12 cellular contexts compared by ENCODE assay signal in genomic region chr3:45640091-45640507, GRCh38. TPM values are rescaled to one million over a fixed set of nuclear protein-coding genes. Genes with fewer than 3 reads are reported as not detected.
A peak's percentile ranks its signal among the peaks of the same experiment; 100 is the strongest.
DNase-seq lines count a peak whose midpoint lies in the region; ATAC-seq and TF ChIP-seq lines count a peak whose summit lies in the region.
"Had no signal": no experiment of that assay in that cellular context is flagged by ENCODE, and none has a peak within 500 bp of the region (broad histone marks: within the 10 kb centered on the region; RNA-seq: fewer than 3 reads in every experiment).

No MANE protein-coding gene starts in this region.

- no peak overlapping the region for H3K14ac ChIP-seq in IMR-90 (replicated peaks; ENCODE audit: low read depth, low read length)

- POLR2A ChIA-PET in IMR-90 (lab: Charles Lee; ENCODE audit: unreplicated experiment): no interaction called here

- ATAC-seq in IMR-90 (ENCODE audit: low read depth) (no peak), right lobe of liver (peak in 3 of 4 donors; percentile 4 to 39 (median 4)), GM18520 (IDR thresholded peaks at IDR 0.05; ENCODE audit: unreplicated experiment) (no peak)
- ATAC-seq: activated CD8-positive, alpha-beta memory T cell treated with anti-CD3 and anti-CD28 coated beads, Interleukin-2, amount 10 ng/mL, durations not matched to agents 7 days and 5 days; naive thymus-derived CD8-positive, alpha-beta T cell had no signal

- no CpG with 5 or more reads among the region's 1 CpG for WGBS in IMR-90 (ENCODE audit: extremely low coverage in 2 of 2, insufficient read length in 1 of 2), 2 experiments
- 63% methylated on average over 1 of the region's 1 CpG for WGBS in right lobe of liver (ENCODE audit: insufficient coverage, low coverage, low lambda C conversion rate, missing lambda C conversion rate)

- no peak overlapping the region for H2AK5ac ChIP-seq in IMR-90 (ENCODE audit: low read depth, low read length)

- BruUV-seq in IMR-90 (replicated peaks; lab: Mats Ljungman, UMichigan): no TSS peak

- no peak overlapping the region for H3K4me3 ChIP-seq in IMR-90 (ENCODE audit: insufficient read depth, low read depth, low read length)
- H3K4me3 ChIP-seq in right lobe of liver: no peak overlapping the region
- H3K4me3 ChIP-seq: smooth muscle cell had no signal

- 0 out of 2 replicates have a peak overlapping the region, but pooled peaks have one; percentile 2 for H3K23ac ChIP-seq in IMR-90 (ENCODE audit: low read depth, low read length)

- dilution Hi-C loops in IMR-90 (cut with HindIII; ENCODE audit: low sequenced_read_pairs, unreplicated experiment): no loop called here

- H3K27ac ChIP-seq in IMR-90 (ENCODE audit: insufficient read depth, low read length): no peak overlapping the region
- peak overlapping the region; percentile 90 for H3K27ac ChIP-seq in VCaP
- H3K27ac ChIP-seq in right lobe of liver: peak overlapping the region; percentile 68 to 80 (median 78)

- peak overlapping the region; percentile 26; the same call in 1 of the 2 replicates for H3K18ac ChIP-seq in IMR-90 (ENCODE audit: low read depth, low read length)

- TF ChIP-seq POLR2A in IMR-90 (IDR thresholded peaks at IDR 0.05; ENCODE audit: low read depth, low read length) (no peak), right lobe of liver (IDR thresholded peaks at IDR 0.05) (no peak)

- H2AFZ ChIP-seq in IMR-90 (replicated peaks; ENCODE audit: low read length, poor library complexity): no peak overlapping the region

- H2AK9ac ChIP-seq in IMR-90 (replicated peaks; ENCODE audit: low read depth, low read length, poor library complexity): no peak overlapping the region

- no peak overlapping the region; a peak in 1 of 4 replicates for H4K8ac ChIP-seq in IMR-90 (ENCODE audit: low read depth in 2 of 2, low read length in 2 of 2)

- no peak for TF ChIP-seq CTCF in IMR-90 (conservative IDR thresholded peaks at IDR 0.05; ENCODE audit: low read depth, low read length)
- no peak for TF ChIP-seq CTCF in VCaP (conservative IDR thresholded peaks at IDR 0.05)
- no peak for TF ChIP-seq CTCF in right lobe of liver (IDR thresholded peaks at IDR 0.05)

- peaks cover 33% of the 10 kb centered on the region for H3K9me1 ChIP-seq in IMR-90 (ENCODE audit: insufficient read depth, low read length)

- H2BK15ac ChIP-seq in IMR-90 (ENCODE audit: low read depth, low read length): no peak overlapping the region

- no peak overlapping the region for H2BK120ac ChIP-seq in IMR-90 (ENCODE audit: low read depth, low read length)

- H3K36me3 ChIP-seq in IMR-90 (ENCODE audit: control insufficient read depth, insufficient read depth, low read length) (peaks cover 18% of the 10 kb centered on the region), right lobe of liver (no peaks in the 10 kb centered on the region)

- TF ChIP-seq RAD21 in IMR-90 (IDR thresholded peaks at IDR 0.05; ENCODE audit: low read length): no peak

- H3K27me3 ChIP-seq in IMR-90 (ENCODE audit: control insufficient read depth, insufficient read depth, low read length) (no peaks in the 10 kb centered on the region), right lobe of liver (no peaks in the 10 kb centered on the region)

- no peak overlapping the region for H4K91ac ChIP-seq in IMR-90 (ENCODE audit: insufficient read depth, low read depth, low read length)

- H3K56ac ChIP-seq in IMR-90 (ENCODE audit: extremely low read depth, insufficient read depth, low read length): no peak overlapping the region

- H4K5ac ChIP-seq in IMR-90 (ENCODE audit: low read depth, low read length): no peak overlapping the region

- no peak overlapping the region for H3K4me2 ChIP-seq in IMR-90 (ENCODE audit: low read depth, low read length)
- H3K4me2 ChIP-seq: smooth muscle cell had no signal

- H4K20me1 ChIP-seq in IMR-90 (ENCODE audit: insufficient read depth, low read length): peaks cover 41% of the 10 kb centered on the region

- intact Hi-C loops in IMR-90 (cut with micrococcal nuclease): no loop called here
- intact Hi-C loops in right lobe of liver (cut with DNase I): no loop called here

- peaks cover 40 to 89% of the 10 kb centered on the region in 2 experiments for H3K79me1 ChIP-seq in IMR-90 (ENCODE audit: low read depth in 1 of 2, low read length in 2 of 2)

- CTCF ChIA-PET in IMR-90 (lab: Yijun Ruan, JAX): no interaction called here

- DNase-seq in A172 (ENCODE audit: low spot score) (peak; percentile 30), IMR-90 (no peak), right lobe of liver (no peak), NCI-H1092 (lab: John Stamatoyannopoulos, UW) (no peak), NCI-H345 (lab: John Stamatoyannopoulos, UW) (no peak), NCI-H774 (lab: John Stamatoyannopoulos, UW) (no peak)
- DNase-seq: activated CD8-positive, alpha-beta memory T cell treated with anti-CD3 and anti-CD28 coated beads, Interleukin-2, amount 10 ng/mL, durations not matched to agents 7 days and 5 days; naive thymus-derived CD8-positive, alpha-beta T cell; NCI-H526 had no signal

- H3K9me3 ChIP-seq in IMR-90 (ENCODE audit: control insufficient read depth, insufficient read depth, low read length) (no peaks in the 10 kb centered on the region), right lobe of liver (no peaks in the 10 kb centered on the region)

- peak overlapping the region; percentile 4; the same call in 1 of the 2 replicates for H3K4ac ChIP-seq in IMR-90 (ENCODE audit: low read depth, low read length)

- in situ Hi-C loops in IMR-90 (cut with MboI; ENCODE audit: low sequenced_read_pairs): no loop called here

- H3K4me1 ChIP-seq in IMR-90 (ENCODE audit: control insufficient read depth, insufficient read depth, low read length): peaks cover 48% of the 10 kb centered on the region
- H3K4me1 ChIP-seq in right lobe of liver: peaks cover 0 to 85% (median 42%) of the 10 kb centered on the region in 4 donors

- no peak overlapping the region for H3K9ac ChIP-seq in IMR-90 (ENCODE audit: low read depth, low read length)

- H2BK20ac ChIP-seq in IMR-90 (ENCODE audit: low read depth, low read length): no peak overlapping the region

- no peak overlapping the region for H2BK5ac ChIP-seq in IMR-90 (ENCODE audit: low read depth, low read length, poor library complexity, severe bottlenecking)

TF ChIP-seq in IMR-90, 13 proteins besides CTCF, POLR2A, EP300 and RAD21:
- no peak for TF ChIP-seq CEBPB (IDR thresholded peaks at IDR 0.05; ENCODE audit: low read depth, low read length)
- TF ChIP-seq MXI1 (IDR thresholded peaks at IDR 0.05; ENCODE audit: borderline replicate concordance, low read depth, low read length): no peak
- TF ChIP-seq USF2 (IDR thresholded peaks at IDR 0.05; ENCODE audit: low read depth, low read length): no peak
- no peak for TF ChIP-seq SMC3 (IDR thresholded peaks at IDR 0.05; ENCODE audit: low read depth, low read length)
- no peak for TF ChIP-seq ELK1 (IDR thresholded peaks at IDR 0.05; ENCODE audit: borderline replicate concordance, low read depth, low read length)
- TF ChIP-seq BHLHE40 (IDR thresholded peaks at IDR 0.05; ENCODE audit: low read depth, low read length): no peak
- TF ChIP-seq RFX5 (IDR thresholded peaks at IDR 0.05; ENCODE audit: low read depth, low read length): no peak
- no peak for TF ChIP-seq CHD1 (IDR thresholded peaks at IDR 0.05; ENCODE audit: low read depth, low read length)
- TF ChIP-seq FOS (IDR thresholded peaks at IDR 0.05; ENCODE audit: low read depth, low read length): no peak
- TF ChIP-seq MAFK (IDR thresholded peaks at IDR 0.05; ENCODE audit: low read depth, low read length): no peak

RNA-seq across cellular contexts. Expression of gene LIMD1, which starts 45.5 kb away (rescaled TPM):
- 8.7 TPM in 2 replicates for total RNA-seq in A172 (2014; rRNA removed; shearing (Covaris generic))
- 21.5 and 22.5 TPM in 2 replicates for total RNA-seq in IMR-90 (2012; rRNA removed)
- 20.5 and 20.9 TPM in 2 replicates for polyA plus RNA-seq in IMR-90 (2012; rRNA removed)
- polyA plus RNA-seq in IMR-90 (2012; cell fraction: cytosol; rRNA removed): 12.3 and 13.9 TPM in 2 replicates
- polyA plus RNA-seq in IMR-90 (2012; cell fraction: nucleus; rRNA removed; ENCODE audit: low replicate concordance): 52.7 and 53.0 TPM in 2 replicates
- 10 to 100 TPM; 23.4 to 47.7 (median 31.0) TPM for total RNA-seq in right lobe of liver

RNA-seq across cellular contexts. Expression of gene SACM1L, which starts 49.1 kb away (rescaled TPM):
- 26.6 and 31.2 TPM in 2 replicates for total RNA-seq in A172 (2014; rRNA removed; shearing (Covaris generic))
- 40.9 and 44.2 TPM in 2 replicates for total RNA-seq in IMR-90 (2012; rRNA removed)
- 12.8 and 19.0 TPM in 2 replicates for polyA plus RNA-seq in IMR-90 (2012; rRNA removed)
- polyA plus RNA-seq in IMR-90 (2012; cell fraction: cytosol; rRNA removed): 1.8 and 2.5 TPM in 2 replicates
- polyA plus RNA-seq in IMR-90 (2012; cell fraction: nucleus; rRNA removed; ENCODE audit: low replicate concordance): 7.0 and 36.5 TPM in 2 replicates
- total RNA-seq in right lobe of liver: 10 to 100 TPM; 16.8 to 23.9 (median 21.5) TPM

Comparison
In these comparisons a context has a peak if more than half of its experiments do, and no peak if none do; other contexts are left out.
1. ATAC-seq: peak in right lobe of liver (3 of 4); none in IMR-90 (single experiment) and GM18520 (single experiment).